ENCODE assay signal across 13 cellular contexts in the genomic region with DNA sequence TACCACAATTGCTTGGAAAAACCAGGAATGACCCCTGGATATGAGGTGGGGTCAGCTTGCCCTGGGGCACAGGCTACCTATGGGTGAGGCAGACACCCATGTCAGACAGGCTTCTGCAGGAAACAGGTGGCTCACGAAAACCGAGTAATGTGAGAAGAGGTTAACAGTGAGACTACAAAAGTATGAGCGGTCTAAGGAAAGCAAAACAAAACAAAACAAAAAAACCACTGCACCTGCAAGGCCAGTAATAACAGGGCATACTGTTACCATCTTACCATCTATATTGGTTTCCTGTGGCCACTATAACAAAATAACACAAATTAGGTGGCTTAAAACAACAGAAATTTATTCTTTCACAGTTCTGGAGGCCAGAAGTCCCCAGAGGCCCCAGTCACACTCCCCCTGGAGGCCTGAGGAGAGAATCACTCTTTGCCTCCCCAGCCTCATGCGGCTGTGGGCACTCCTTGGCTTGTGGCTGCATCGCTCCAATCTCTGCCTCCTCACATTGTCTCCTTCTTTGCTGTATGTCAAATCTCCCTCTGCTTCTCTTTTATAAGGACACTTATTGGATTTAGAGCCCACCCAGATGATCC.
DNase-seq lines count a peak whose midpoint lies in the region; ATAC-seq and TF ChIP-seq lines count a peak whose summit lies in the region.
"Had no signal": no experiment of that assay in that cellular context is flagged by ENCODE, and none has a peak within 500 bp of the region (broad histone marks: within the 10 kb centered on the region; RNA-seq: fewer than 3 reads in every experiment).

No MANE protein-coding gene starts in this region.

- no peaks in the 10 kb centered on the region for H3K9me3 Mint-ChIP-seq in activated CD4-positive, alpha-beta T cell treated with anti-CD3 and anti-CD28 coated beads, Interleukin-2, amount 10 ng/mL, durations not matched to agents 7 days and 5 days
- peaks cover 0 to 4% (median 2%) of the 10 kb centered on the region in 3 donors for H3K9me3 Mint-ChIP-seq in T-cell

- no peaks in the 10 kb centered on the region for H3K36me3 Mint-ChIP-seq in activated CD4-positive, alpha-beta T cell treated with anti-CD3 and anti-CD28 coated beads, Interleukin-2, amount 10 ng/mL, durations not matched to agents 7 days and 5 days (ENCODE audit: low read depth)
- H3K36me3 Mint-ChIP-seq in T-cell: peaks cover 4% of the 10 kb centered on the region

- H3K4me3 ChIP-seq in gastrocnemius medialis: no peak overlapping the region

- intact Hi-C loops in gastrocnemius medialis (cut with DNase I; ENCODE audit: low total_unique reads): no loop called here

- H3K36me3 ChIP-seq in gastrocnemius medialis: no peaks in the 10 kb centered on the region

- no peaks in the 10 kb centered on the region for H3K4me1 Mint-ChIP-seq in activated CD4-positive, alpha-beta T cell treated with anti-CD3 and anti-CD28 coated beads, Interleukin-2, amount 10 ng/mL, durations not matched to agents 7 days and 5 days
- no peaks in the 10 kb centered on the region for H3K4me1 Mint-ChIP-seq in T-cell

- no peak overlapping the region for H3K27ac ChIP-seq in gastrocnemius medialis

- no peak for TF ChIP-seq POLR2A in gastrocnemius medialis (IDR thresholded peaks at IDR 0.05)

- H3K27me3 ChIP-seq in gastrocnemius medialis: no peaks in the 10 kb centered on the region

- no peak overlapping the region for H3K27ac Mint-ChIP-seq in activated CD4-positive, alpha-beta T cell treated with anti-CD3 and anti-CD28 coated beads, Interleukin-2, amount 10 ng/mL, durations not matched to agents 7 days and 5 days
- H3K27ac Mint-ChIP-seq in T-cell: no peak overlapping the region

- peak; percentile 31 for DNase-seq in activated CD4-positive, alpha-beta T cell treated with anti-CD3 and anti-CD28 coated beads for 48 hours
- no peak for DNase-seq in activated CD4-positive, alpha-beta T cell treated with anti-CD3 and anti-CD28 coated beads, Interleukin-2, amount 10 ng/mL, durations not matched to agents 7 days and 5 days
- peak; percentile 26 for DNase-seq in germinal center (ENCODE audit: low spot score)
- DNase-seq in gastrocnemius medialis: no peak
- no peak for DNase-seq in ACHN
- DNase-seq in T-cell: no peak
- DNase-seq: activated CD8-positive, alpha-beta memory T cell treated with anti-CD3 and anti-CD28 coated beads, Interleukin-2, amount 50 U/mL, for 4 hours; AML-193; central memory CD4-positive, alpha-beta T cell; glutamatergic neuron; stimulated activated CD4-positive, alpha-beta T cell treated with anti-CD3 and anti-CD28 coated beads, Interleukin-1b, Interleukin-23, amount 100 ng/mL, for 48 hours had no signal

- H3K4me3 Mint-ChIP-seq in activated CD4-positive, alpha-beta T cell treated with anti-CD3 and anti-CD28 coated beads, Interleukin-2, amount 10 ng/mL, durations not matched to agents 7 days and 5 days: no peak overlapping the region
- H3K4me3 Mint-ChIP-seq in T-cell: no peak overlapping the region

- no peaks in the 10 kb centered on the region for H3K9me3 ChIP-seq in gastrocnemius medialis

- CTCF ChIA-PET in activated CD4-positive, alpha-beta T cell treated with anti-CD3 and anti-CD28 coated beads, Interleukin-2, amount 10 ng/mL, durations not matched to agents 7 days and 5 days (lab: Charles Lee): no interaction called here
- CTCF ChIA-PET in T-cell (lab: Charles Lee): no interaction called here

- TF ChIP-seq CTCF in gastrocnemius medialis (IDR thresholded peaks at IDR 0.05 in 4 of 5, conservative IDR thresholded peaks at IDR 0.05 in 1 of 5): no peak

- POLR2A ChIA-PET in activated CD4-positive, alpha-beta T cell treated with anti-CD3 and anti-CD28 coated beads, Interleukin-2, amount 10 ng/mL, durations not matched to agents 7 days and 5 days (lab: Charles Lee): no interaction called here
- POLR2A ChIA-PET in T-cell (lab: Charles Lee): no interaction called here

- in situ Hi-C loops in gastrocnemius medialis (cut with MboI; ENCODE audit: low sequenced_read_pairs in 4 of 4) (no loop called here), ACHN (cut with HindIII; ENCODE audit: low pct_ligation_motif_present, low pct_unique_long_range_greater_than_20kb, low sequenced_read_pairs) (no loop called here)

- no peaks in the 10 kb centered on the region for H3K4me1 ChIP-seq in gastrocnemius medialis

- peaks cover 3% of the 10 kb centered on the region for H3K27me3 Mint-ChIP-seq in activated CD4-positive, alpha-beta T cell treated with anti-CD3 and anti-CD28 coated beads, Interleukin-2, amount 10 ng/mL, durations not matched to agents 7 days and 5 days
- H3K27me3 Mint-ChIP-seq in T-cell: no peaks in the 10 kb centered on the region

- peak; percentile 87 for ATAC-seq in GM21576 (IDR thresholded peaks at IDR 0.05; ENCODE audit: unreplicated experiment)
- peak; percentile 79 for ATAC-seq in HG03442 (IDR thresholded peaks at IDR 0.05; ENCODE audit: unreplicated experiment)
- no peak for ATAC-seq in gastrocnemius medialis
- ATAC-seq in T-cell (replicated peaks in 1 of 4): no peak

Comparison
In these comparisons a context has a peak if more than half of its experiments do, and no peak if none do; other contexts are left out.
1. DNase-seq: peak in activated CD4-positive, alpha-beta T cell treated with anti-CD3 and anti-CD28 coated beads for 48 hours (single experiment) and germinal center (single experiment); none in activated CD4-positive, alpha-beta T cell treated with anti-CD3 and anti-CD28 coated beads, Interleukin-2, amount 10 ng/mL, durations not matched to agents 7 days and 5 days (single experiment), gastrocnemius medialis (0 of 2), ACHN (single experiment) and T-cell (0 of 34).
2. ATAC-seq: peak in GM21576 (single experiment) and HG03442 (single experiment); none in gastrocnemius medialis (0 of 2) and T-cell (0 of 4).